33 cellular contexts compared by ENCODE assay signal in genomic region chr20:19251506-19251905, GRCh38. TPM values are rescaled to one million over a fixed set of nuclear protein-coding genes. Genes with fewer than 3 reads are reported as not detected.
"Had no signal": no experiment of that assay in that cellular context is flagged by ENCODE, and none has a peak within 500 bp of the region (broad histone marks: within the 10 kb centered on the region; RNA-seq: fewer than 3 reads in every experiment).

No MANE protein-coding gene starts in this region.

- ATAC-seq: activated CD4-positive, CD25-positive, alpha-beta regulatory T cell treated with anti-CD3 and anti-CD28 coated beads, Interleukin-2, amount 50 U/mL, for 24 hours; esophagus mucosa; left colon; right lobe of liver; stimulated activated naive B cell treated with anti-CD40 and anti-IgM and Interleukin-4, amounts not matched to agents 10 μg/mL and 1 μg/mL and 100 μg/mL, for 72 hours had no signal

- DNase-seq: activated CD4-positive, alpha-beta memory T cell treated with anti-CD3 and anti-CD28 coated beads, Interleukin-2, amount 10 ng/mL, durations not matched to agents 7 days and 5 days; activated CD4-positive, alpha-beta T cell treated with anti-CD3 and anti-CD28 coated beads for 48 hours; activated CD8-positive, alpha-beta memory T cell treated with anti-CD3 and anti-CD28 coated beads, Interleukin-2, amount 50 U/mL, for 48 hours; activated gamma-delta T cell treated with Interleukin-2 at 50 U/mL for 16 hours; activated T-cell treated with anti-CD3 and anti-CD28 coated beads, Interleukin-2, amount 50 U/mL, for 24 hours; central memory CD4-positive, alpha-beta T cell; endodermal cell; foreskin melanocyte; hippocampal formation; kidney; left colon; naive B cell; nephron progenitor cell; ovary; right lobe of liver; small intestine; stimulated activated CD4-positive, alpha-beta T cell treated with anti-CD3 and anti-CD28 coated beads, Interleukin-15, amount 100 ng/mL, for 24 hours; stimulated activated CD4-positive, alpha-beta T cell treated with anti-CD3 and anti-CD28 coated beads, Interleukin-2, amount 100 ng/mL, for 24 hours; stimulated activated naive B cell treated with anti-CD40 and anti-IgM and Interleukin-4, amounts not matched to agents 10 μg/mL and 1 μg/mL and 100 μg/mL, for 72 hours; SW 1271; T-helper 9 cell; testis; trophoblast cell; WERI-Rb-1 had no signal

- H3K36me3 Mint-ChIP-seq: activated naive CD4-positive, alpha-beta T cell treated with anti-CD3 and anti-CD28 coated beads, Interleukin-2, amount 50 U/mL, for 24 hours; mesothelial cell of epicardium; naive B cell; stimulated activated naive B cell treated with anti-CD40 and anti-IgM and Interleukin-4, amounts not matched to agents 10 μg/mL and 1 μg/mL and 100 μg/mL, for 72 hours had no signal

- H3K4me3 Mint-ChIP-seq: activated CD4-positive, alpha-beta memory T cell treated with anti-CD3 and anti-CD28 coated beads, Interleukin-2, amount 10 ng/mL, durations not matched to agents 7 days and 5 days; activated naive CD4-positive, alpha-beta T cell treated with anti-CD3 and anti-CD28 coated beads, Interleukin-2, amount 50 U/mL, for 24 hours; activated T-cell treated with anti-CD3 and anti-CD28 coated beads, Interleukin-2, amount 50 U/mL, for 24 hours; dendritic cell treated with granulocyte-macrophage colony-stimulating factor and Interleukin-4, amounts not matched to agents 40 ng/mL and 50 ng/mL, for 4 days; endodermal cell; mesothelial cell of epicardium; naive B cell; nephron progenitor cell; stimulated activated naive B cell treated with anti-CD40 and anti-IgM and Interleukin-4, amounts not matched to agents 10 μg/mL and 1 μg/mL and 100 μg/mL, for 72 hours; T-helper 1 cell treated with Interleukin-12 subunit alpha and Interleukin-12 subunit beta and Interleukin-4 antibody, amounts not matched to agents 30 μg/mL and 1 μg/mL, for 36 hours had no signal

- H3K9me3 ChIP-seq: breast epithelium, neutrophil, ovary, right lobe of liver, testis had no signal

- H3K27me3 ChIP-seq: breast epithelium, neutrophil, ovary, right lobe of liver, testis had no signal

- H3K27ac ChIP-seq: breast epithelium, ovary, right lobe of liver, testis, WERI-Rb-1 had no signal

- H3K36me3 ChIP-seq: breast epithelium, neutrophil, ovary, right lobe of liver, WERI-Rb-1 had no signal

- H3K4me3 ChIP-seq: breast epithelium, ovary, right lobe of liver, testis had no signal

- H3K4me1 Mint-ChIP-seq: activated CD4-positive, alpha-beta memory T cell treated with anti-CD3 and anti-CD28 coated beads, Interleukin-2, amount 10 ng/mL, durations not matched to agents 7 days and 5 days; activated naive CD4-positive, alpha-beta T cell treated with anti-CD3 and anti-CD28 coated beads, Interleukin-2, amount 50 U/mL, for 24 hours; naive B cell; stimulated activated naive B cell treated with anti-CD40 and anti-IgM and Interleukin-4, amounts not matched to agents 10 μg/mL and 1 μg/mL and 100 μg/mL, for 72 hours had no signal

- H3K4me1 ChIP-seq: testis had no signal

- H3K27me3 Mint-ChIP-seq: activated CD4-positive, alpha-beta memory T cell treated with anti-CD3 and anti-CD28 coated beads, Interleukin-2, amount 10 ng/mL, durations not matched to agents 7 days and 5 days; activated naive CD4-positive, alpha-beta T cell treated with anti-CD3 and anti-CD28 coated beads, Interleukin-2, amount 50 U/mL, for 24 hours; activated T-cell treated with anti-CD3 and anti-CD28 coated beads, Interleukin-2, amount 50 U/mL, for 24 hours; dendritic cell treated with granulocyte-macrophage colony-stimulating factor and Interleukin-4, amounts not matched to agents 40 ng/mL and 50 ng/mL, for 4 days; progenitor cell of endocrine pancreas had no signal

- H3K27ac Mint-ChIP-seq: activated CD4-positive, alpha-beta memory T cell treated with anti-CD3 and anti-CD28 coated beads, Interleukin-2, amount 10 ng/mL, durations not matched to agents 7 days and 5 days; activated naive CD4-positive, alpha-beta T cell treated with anti-CD3 and anti-CD28 coated beads, Interleukin-2, amount 50 U/mL, for 24 hours; activated T-cell treated with anti-CD3 and anti-CD28 coated beads, Interleukin-2, amount 50 U/mL, for 24 hours; dendritic cell treated with granulocyte-macrophage colony-stimulating factor and Interleukin-4, amounts not matched to agents 40 ng/mL and 50 ng/mL, for 4 days; endodermal cell; mesothelial cell of epicardium; naive B cell; nephron progenitor cell; progenitor cell of endocrine pancreas; stimulated activated naive B cell treated with anti-CD40 and anti-IgM and Interleukin-4, amounts not matched to agents 10 μg/mL and 1 μg/mL and 100 μg/mL, for 72 hours; T-helper 1 cell treated with Interleukin-12 subunit alpha and Interleukin-12 subunit beta and Interleukin-4 antibody, amounts not matched to agents 30 μg/mL and 1 μg/mL, for 36 hours had no signal

- H3K9me3 Mint-ChIP-seq: activated naive CD4-positive, alpha-beta T cell treated with anti-CD3 and anti-CD28 coated beads, Interleukin-2, amount 50 U/mL, for 24 hours; activated T-cell treated with anti-CD3 and anti-CD28 coated beads, Interleukin-2, amount 50 U/mL, for 24 hours; dendritic cell treated with granulocyte-macrophage colony-stimulating factor and Interleukin-4, amounts not matched to agents 40 ng/mL and 50 ng/mL, for 4 days; endodermal cell; mesothelial cell of epicardium; naive B cell; nephron progenitor cell; T-helper 1 cell treated with Interleukin-12 subunit alpha and Interleukin-12 subunit beta and Interleukin-4 antibody, amounts not matched to agents 30 μg/mL and 1 μg/mL, for 36 hours had no signal

RNA-seq across cellular contexts. Expression of gene SLC24A3, which starts 39.1 kb away (rescaled TPM):
- total RNA-seq: activated CD4-positive, alpha-beta memory T cell treated with anti-CD3 and anti-CD28 coated beads, Interleukin-2, amount 10 ng/mL, durations not matched to agents 7 days and 5 days had no signal
